Comparison of ENCODE assay signal across 14 cellular contexts in genomic region chr2:149732001-149732685, GRCh38.
A peak's percentile ranks its signal among the peaks of the same experiment; 100 is the strongest.
DNase-seq lines count a peak whose midpoint lies in the region; ATAC-seq and TF ChIP-seq lines count a peak whose summit lies in the region.
"Had no signal": no experiment of that assay in that cellular context is flagged by ENCODE, and none has a peak within 500 bp of the region (broad histone marks: within the 10 kb centered on the region; RNA-seq: fewer than 3 reads in every experiment).

No MANE protein-coding gene starts in this region.

- DNase-seq in EH (ENCODE audit: low read depth) (peak; percentile 88), M059J (ENCODE audit: low read depth) (peak; percentile 93), cerebellar cortex (ENCODE audit: low spot score) (peak; percentile 96), omental fat pad (ENCODE audit: low spot score) (no peak), WTC11 (ENCODE audit: low spot score) (no peak), left lung (no peak), AG08396 (ENCODE audit: low spot score) (no peak), COR-L47 (lab: John Stamatoyannopoulos, UW) (no peak)
- DNase-seq: activated naive CD4-positive, alpha-beta T cell treated with Interleukin-2 at 50 U/mL for 16 hours; head of caudate nucleus; NCI-H1105; stimulated activated CD4-positive, alpha-beta T cell treated with anti-CD3 and anti-CD28 coated beads, Interleukin-4, amount 100 ng/mL, for 4 hours; stimulated activated naive CD8-positive, alpha-beta T cell treated with anti-CD3 and anti-CD28 coated beads, Interleukin-15, amount 100 ng/mL, for 72 hours; T-cell had no signal

- peaks cover 17% of the 10 kb centered on the region for H3K9me3 Mint-ChIP-seq in WTC11
- H3K9me3 Mint-ChIP-seq: stimulated activated naive CD8-positive, alpha-beta T cell treated with anti-CD3 and anti-CD28 coated beads, Interleukin-15, amount 100 ng/mL, for 72 hours; T-cell had no signal

- intact Hi-C loops in left lung (cut with DNase I): no loop called here

- H3K4me1 ChIP-seq in left lung: no peaks in the 10 kb centered on the region

- POLR2A ChIA-PET in WTC11 (lab: Charles Lee): no interaction called here

- ATAC-seq in omental fat pad (ENCODE audit: low FRiP score) (peak; percentile 45), WTC11 (no peak), left lung (no peak)
- ATAC-seq: stimulated activated naive CD8-positive, alpha-beta T cell treated with anti-CD3 and anti-CD28 coated beads, Interleukin-15, amount 100 ng/mL, for 72 hours; T-cell had no signal

- H3K36me3 Mint-ChIP-seq in WTC11: peaks cover 15% of the 10 kb centered on the region
- H3K36me3 Mint-ChIP-seq: T-cell had no signal

- H3K27ac ChIP-seq in left lung: no peak overlapping the region

- H3K27me3 ChIP-seq in left lung: no peaks in the 10 kb centered on the region

- peaks cover 21% of the 10 kb centered on the region for H3K4me1 Mint-ChIP-seq in WTC11
- H3K4me1 Mint-ChIP-seq: stimulated activated naive CD8-positive, alpha-beta T cell treated with anti-CD3 and anti-CD28 coated beads, Interleukin-15, amount 100 ng/mL, for 72 hours; T-cell had no signal

- TF ChIP-seq CTCF in omental fat pad (IDR thresholded peaks at IDR 0.05): no peak
- TF ChIP-seq CTCF in WTC11 (IDR thresholded peaks at IDR 0.05): no peak
- no peak for TF ChIP-seq CTCF in left lung (IDR thresholded peaks at IDR 0.05)

- H3K4me3 ChIP-seq in left lung: no peak overlapping the region

- no peaks in the 10 kb centered on the region for H3K27me3 Mint-ChIP-seq in WTC11 (ENCODE audit: low read depth)
- H3K27me3 Mint-ChIP-seq: stimulated activated naive CD8-positive, alpha-beta T cell treated with anti-CD3 and anti-CD28 coated beads, Interleukin-15, amount 100 ng/mL, for 72 hours had no signal

- H3K27ac Mint-ChIP-seq in WTC11: no peak overlapping the region
- H3K27ac Mint-ChIP-seq: stimulated activated naive CD8-positive, alpha-beta T cell treated with anti-CD3 and anti-CD28 coated beads, Interleukin-15, amount 100 ng/mL, for 72 hours; T-cell had no signal

- H3K9me3 ChIP-seq in left lung: no peaks in the 10 kb centered on the region

- no peak overlapping the region for H3K4me3 Mint-ChIP-seq in WTC11
- H3K4me3 Mint-ChIP-seq: stimulated activated naive CD8-positive, alpha-beta T cell treated with anti-CD3 and anti-CD28 coated beads, Interleukin-15, amount 100 ng/mL, for 72 hours; T-cell had no signal

- H3K36me3 ChIP-seq in left lung: no peaks in the 10 kb centered on the region

- CTCF ChIA-PET in WTC11 (lab: Charles Lee): no interaction called here

TF ChIP-seq in WTC11, 78 proteins besides CTCF, POLR2A, EP300 and RAD21:
- TF ChIP-seq KAT7 (CRISPR knock-in tag; IDR thresholded peaks at IDR 0.05; ENCODE audit: borderline replicate concordance) (no peak), STAT6 (CRISPR knock-in tag; conservative IDR thresholded peaks at IDR 0.05; ENCODE audit: low read depth) (no peak), PRRX2 (CRISPR knock-in tag; IDR thresholded peaks at IDR 0.05) (no peak), RORB (CRISPR knock-in tag; IDR thresholded peaks at IDR 0.05) (no peak), ZMAT4 (CRISPR knock-in tag; IDR thresholded peaks at IDR 0.05) (no peak), ATF1 (CRISPR knock-in tag; IDR thresholded peaks at IDR 0.05) (no peak), CREM (CRISPR knock-in tag; IDR thresholded peaks at IDR 0.05) (no peak), ZNF671 (CRISPR knock-in tag; IDR thresholded peaks at IDR 0.05) (no peak), GRHL2 (CRISPR knock-in tag; IDR thresholded peaks at IDR 0.05; ENCODE audit: insufficient replicate concordance, severe bottlenecking) (no peak), NFATC4 (CRISPR knock-in tag; IDR thresholded peaks at IDR 0.05) (no peak), ZNF396 (CRISPR knock-in tag; IDR thresholded peaks at IDR 0.05; ENCODE audit: borderline replicate concordance) (no peak), NR3C1 (CRISPR knock-in tag; conservative IDR thresholded peaks at IDR 0.05; ENCODE audit: low read depth) (no peak)

Comparison
In these comparisons a context has a peak if more than half of its experiments do, and no peak if none do; other contexts are left out.
1. DNase-seq: peak in EH (single experiment), M059J (single experiment) and cerebellar cortex (single experiment); none in omental fat pad (single experiment), WTC11 (single experiment), left lung (0 of 2), AG08396 (single experiment) and COR-L47 (single experiment).